ENCODE assay signal across 1 cellular context in the genomic region with DNA sequence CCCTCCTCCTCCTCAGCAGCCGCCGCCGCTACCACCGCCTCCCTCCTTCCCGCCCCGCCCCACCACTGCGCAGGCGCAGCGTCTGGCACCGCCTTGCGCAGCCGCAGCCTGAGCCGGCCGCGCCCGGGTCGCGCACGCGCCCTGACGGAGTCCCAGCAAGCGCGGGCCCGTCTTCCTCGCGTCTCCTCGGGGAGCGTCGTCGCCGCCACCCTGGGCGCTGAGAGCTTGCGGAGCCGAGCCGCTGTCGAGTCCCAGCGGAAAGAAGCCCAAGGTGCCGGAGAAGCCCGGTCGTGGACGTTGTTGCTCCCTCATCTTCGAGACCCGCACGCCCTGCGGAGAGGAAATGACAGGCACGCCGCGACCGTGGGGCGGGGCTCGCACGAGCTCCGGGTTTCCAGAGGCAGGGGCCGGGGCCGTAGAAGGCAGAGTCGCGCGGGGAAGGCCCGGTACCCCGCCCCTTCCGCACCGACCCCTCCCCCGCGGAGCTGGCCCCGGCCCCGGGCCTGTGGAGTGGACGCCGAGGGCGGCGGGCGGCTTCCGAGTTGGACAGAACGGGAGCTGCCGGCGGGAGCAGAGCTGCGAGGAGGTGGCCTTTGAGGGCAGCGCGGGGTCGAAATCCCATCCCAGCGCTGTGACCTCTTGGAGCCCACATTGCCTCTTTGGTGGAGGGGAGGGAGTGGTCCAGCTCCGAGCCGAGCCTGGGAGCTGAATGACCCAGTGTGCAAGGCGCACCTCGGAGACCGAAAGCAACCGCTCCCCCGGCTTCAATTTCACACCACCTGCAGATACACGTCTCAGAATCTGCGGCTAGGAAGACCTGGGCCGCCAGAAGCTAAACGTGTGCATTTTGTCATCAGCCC.
TF ChIP-seq lines count a peak whose summit lies in the region.

No MANE protein-coding gene starts in this region.

TF ChIP-seq in HepG2, 621 proteins besides CTCF, POLR2A, EP300 and RAD21 (continued from another document):
- 0 out of 2 replicates have a peak, but pooled peaks have one; percentile 95 for TF ChIP-seq SNAPC2 (CRISPR knock-in tag; IDR thresholded peaks at IDR 0.05)
- no peak for TF ChIP-seq PTBP1 (IDR thresholded peaks at IDR 0.05; ENCODE audit: low read depth, low read length, poor library complexity, severe bottlenecking)
- TF ChIP-seq ZNF337 (CRISPR knock-in tag; IDR thresholded peaks at IDR 0.05; ENCODE audit: borderline replicate concordance, low read depth) = peak; percentile 60; the same call in 1 of the 2 replicates
- TF ChIP-seq ZNF788 (CRISPR knock-in tag; IDR thresholded peaks at IDR 0.05; ENCODE audit: borderline replicate concordance) = peak; percentile 73; the same call in 1 of the 2 replicates
- no peak for TF ChIP-seq CHD4 (IDR thresholded peaks at IDR 0.05; ENCODE audit: borderline replicate concordance, low read length)
- 0 out of 2 replicates have a peak, but pooled peaks have one; percentile 30 for TF ChIP-seq ZMAT3 (CRISPR knock-in tag; conservative IDR thresholded peaks at IDR 0.05)
- 0 out of 2 replicates have a peak, but pooled peaks have one; percentile 52 for TF ChIP-seq NR2C2 (CRISPR knock-in tag; IDR thresholded peaks at IDR 0.05; ENCODE audit: borderline replicate concordance)
- TF ChIP-seq ZNF451 (CRISPR knock-in tag; IDR thresholded peaks at IDR 0.05) = peak; percentile 81; the same call in 1 of the 2 replicates
- 0 out of 2 replicates have a peak, but pooled peaks have one; percentile 29 for TF ChIP-seq MEIS1 (CRISPR knock-in tag; IDR thresholded peaks at IDR 0.05; ENCODE audit: borderline replicate concordance)
- no peak for TF ChIP-seq NR3C1 (CRISPR knock-in tag; IDR thresholded peaks at IDR 0.05)
- TF ChIP-seq HNF4G (IDR thresholded peaks at IDR 0.05; ENCODE audit: borderline replicate concordance, low read depth, low read length) = no peak
- no peak for TF ChIP-seq HNF4G (CRISPR knock-in tag; IDR thresholded peaks at IDR 0.05; ENCODE audit: borderline replicate concordance, low read depth)
- no peak for TF ChIP-seq KAT2B (IDR thresholded peaks at IDR 0.05; ENCODE audit: borderline replicate concordance, low read depth, low read length)
- TF ChIP-seq ZHX2 (IDR thresholded peaks at IDR 0.05; ENCODE audit: low read depth) = 0 out of 2 replicates have a peak, but pooled peaks have one; percentile 42
- TF ChIP-seq ZHX2 (CRISPR knock-in tag; IDR thresholded peaks at IDR 0.05; ENCODE audit: borderline replicate concordance) = peak; percentile 86; the same call in 1 of the 2 replicates
- no peak for TF ChIP-seq NR1H2 (CRISPR knock-in tag; IDR thresholded peaks at IDR 0.05; ENCODE audit: borderline replicate concordance, low read depth)
- TF ChIP-seq PATZ1 (CRISPR knock-in tag; IDR thresholded peaks at IDR 0.05) = peak; percentile 41; the same call in 1 of the 2 replicates
- peak; percentile 13 for TF ChIP-seq CBX1 (IDR thresholded peaks at IDR 0.05; ENCODE audit: low read depth)
- TF ChIP-seq, protein P1, sequence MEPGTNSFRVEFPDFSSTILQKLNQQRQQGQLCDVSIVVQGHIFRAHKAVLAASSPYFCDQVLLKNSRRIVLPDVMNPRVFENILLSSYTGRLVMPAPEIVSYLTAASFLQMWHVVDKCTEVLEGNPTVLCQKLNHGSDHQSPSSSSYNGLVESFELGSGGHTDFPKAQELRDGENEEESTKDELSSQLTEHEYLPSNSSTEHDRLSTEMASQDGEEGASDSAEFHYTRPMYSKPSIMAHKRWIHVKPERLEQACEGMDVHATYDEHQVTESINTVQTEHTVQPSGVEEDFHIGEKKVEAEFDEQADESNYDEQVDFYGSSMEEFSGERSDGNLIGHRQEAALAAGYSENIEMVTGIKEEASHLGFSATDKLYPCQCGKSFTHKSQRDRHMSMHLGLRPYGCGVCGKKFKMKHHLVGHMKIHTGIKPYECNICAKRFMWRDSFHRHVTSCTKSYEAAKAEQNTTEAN (CRISPR knock-in tag; conservative IDR thresholded peaks at IDR 0.05) = peak; percentile 84
- no peak for TF ChIP-seq ZSCAN22 (CRISPR knock-in tag; IDR thresholded peaks at IDR 0.05)
- TF ChIP-seq NR2F2 (IDR thresholded peaks at IDR 0.05; ENCODE audit: borderline replicate concordance, low read depth) = no peak
